9 cellular contexts compared by ENCODE assay signal in the genomic region with DNA sequence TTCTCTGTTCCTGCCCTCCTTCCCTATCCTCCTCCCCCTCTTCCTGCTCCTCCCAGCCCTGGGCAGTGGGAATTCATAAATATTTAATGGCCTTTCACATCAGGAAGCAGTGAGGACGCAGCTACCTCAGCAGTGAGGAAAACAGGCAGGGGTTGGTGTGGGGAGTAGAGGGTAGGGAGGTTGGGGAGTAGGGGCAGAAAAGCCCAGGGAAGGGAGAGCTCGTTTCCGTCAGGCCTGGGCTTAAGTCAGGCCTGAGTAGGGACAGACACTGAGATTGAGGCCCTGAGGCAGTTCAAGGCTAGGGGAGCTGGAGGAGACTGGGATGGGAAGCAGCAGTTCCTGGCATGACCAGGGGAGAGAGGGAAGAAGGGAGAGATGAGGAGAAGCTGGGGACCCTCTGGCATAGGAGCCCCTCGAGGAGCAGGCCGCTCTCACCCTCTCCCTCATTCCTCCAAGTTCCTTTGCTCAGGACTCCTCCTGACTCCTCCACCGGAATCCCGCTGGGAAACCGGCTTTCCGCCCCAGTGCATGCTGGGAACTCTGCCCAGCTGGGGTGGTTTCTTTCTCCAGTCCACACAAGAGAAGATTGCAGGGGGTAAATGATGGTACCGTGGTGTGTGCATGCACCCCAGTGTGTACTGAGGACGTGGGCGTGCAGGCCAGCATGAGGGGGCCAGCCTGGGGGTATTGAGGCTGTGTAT. TPM values are rescaled to one million over a fixed set of nuclear protein-coding genes. Genes with fewer than 3 reads are reported as not detected.
DNase-seq lines count a peak whose midpoint lies in the region; ATAC-seq, FAIRE-seq and TF ChIP-seq lines count a peak whose summit lies in the region.
"Had no signal": no experiment of that assay in that cellular context is flagged by ENCODE, and none has a peak within 500 bp of the region (broad histone marks: within the 10 kb centered on the region; RNA-seq: fewer than 3 reads in every experiment).

No MANE protein-coding gene starts in this region.

- DNase-seq in RCC 7860 (ENCODE audit: low spot score) (peak; percentile 24), right cardiac atrium (peak in 2 of 3 donors; percentile 65 to 69), renal cortical epithelial cell (ENCODE audit: low read depth) (peak; percentile 58)
- no peak for DNase-seq in stimulated activated CD4-positive, alpha-beta T cell treated with anti-CD3 and anti-CD28 coated beads, Interleukin-12 subunit alpha, Interleukin-12 subunit beta, amount 100 ng/mL, for 4 hours
- no peak for DNase-seq in activated CD4-positive, alpha-beta T cell treated with anti-CD3 and anti-CD28 coated beads, Interleukin-2, amount 10 ng/mL, durations not matched to agents 7 days and 5 days

- H3K4me1 ChIP-seq in HEK293 (ENCODE audit: control insufficient read depth, insufficient read depth, low read length) (peaks cover 13% of the 10 kb centered on the region), right cardiac atrium (ENCODE audit: control insufficient read depth, insufficient read depth, low read length) (peaks cover 5% of the 10 kb centered on the region)

- FAIRE-seq in RCC 7860 (lab: Jason Lieb, UNC) = peak; percentile 8

- POLR2A ChIA-PET in HEK293 (lab: Yijun Ruan, JAX) = interaction anchor here (0.7 to 1.9 kb wide), 3 partner anchors 8 to 76 kb away, joined by 4 to 8 read pairs (median 6); no protein-coding TSS in a partner anchor
- POLR2A ChIA-PET in activated CD4-positive, alpha-beta T cell treated with anti-CD3 and anti-CD28 coated beads, Interleukin-2, amount 10 ng/mL, durations not matched to agents 7 days and 5 days (lab: Charles Lee) = no interaction called here

- TF ChIP-seq CTCF in HEK293 (tag by site-specific recombination; IDR thresholded peaks at IDR 0.05) = no peak

- no peaks in the 10 kb centered on the region for H3K27me3 ChIP-seq in right cardiac atrium (ENCODE audit: control insufficient read depth, insufficient read depth)

- ATAC-seq in right cardiac atrium (peak in 1 of 2 donors; percentile 9), GM19397 (IDR thresholded peaks at IDR 0.05; ENCODE audit: unreplicated experiment) (no peak), GM21515 (IDR thresholded peaks at IDR 0.05; ENCODE audit: unreplicated experiment) (no peak)

- H3K9me3 ChIP-seq in HEK293 (ENCODE audit: control insufficient read depth, insufficient read depth, low read depth, low read length) (no peaks in the 10 kb centered on the region), right cardiac atrium (ENCODE audit: control insufficient read depth, low read length) (no peaks in the 10 kb centered on the region)

- H3K36me3 ChIP-seq in HEK293 (ENCODE audit: control insufficient read depth in 2 of 2, insufficient read depth in 1 of 2, low read length in 2 of 2) = peaks cover 0 to 4% of the 10 kb centered on the region in 2 experiments; a peak in 1 of 3 replicates

- H3K27ac ChIP-seq in HEK293 (ENCODE audit: extremely low read depth, low read depth, low read length) = peak overlapping the region; percentile 60
- H3K27ac ChIP-seq in right cardiac atrium (ENCODE audit: low read length) = no peak overlapping the region

- no peak overlapping the region for H3K27ac Mint-ChIP-seq in activated CD4-positive, alpha-beta T cell treated with anti-CD3 and anti-CD28 coated beads, Interleukin-2, amount 10 ng/mL, durations not matched to agents 7 days and 5 days
- H3K27ac Mint-ChIP-seq: dendritic cell treated with granulocyte-macrophage colony-stimulating factor and Interleukin-4, amounts not matched to agents 40 ng/mL and 50 ng/mL, for 4 days had no signal

- H3K27me3 Mint-ChIP-seq in activated CD4-positive, alpha-beta T cell treated with anti-CD3 and anti-CD28 coated beads, Interleukin-2, amount 10 ng/mL, durations not matched to agents 7 days and 5 days = peaks cover 49% of the 10 kb centered on the region

- intact Hi-C loops in right cardiac atrium (cut with DNase I) = no loop called here

- 41% methylated on average over 12 of the region's 12 CpGs for whole genome bisulfite sequencing in right cardiac atrium

- H3K4me1 Mint-ChIP-seq in activated CD4-positive, alpha-beta T cell treated with anti-CD3 and anti-CD28 coated beads, Interleukin-2, amount 10 ng/mL, durations not matched to agents 7 days and 5 days = peaks cover 12% of the 10 kb centered on the region

- H3K4me3 ChIP-seq in HEK293 (ENCODE audit: low read depth, low read length) (no peak overlapping the region), right cardiac atrium (ENCODE audit: low read length) (no peak overlapping the region)

- H3K4me3 Mint-ChIP-seq in activated CD4-positive, alpha-beta T cell treated with anti-CD3 and anti-CD28 coated beads, Interleukin-2, amount 10 ng/mL, durations not matched to agents 7 days and 5 days = no peak overlapping the region
- H3K4me3 Mint-ChIP-seq: dendritic cell treated with granulocyte-macrophage colony-stimulating factor and Interleukin-4, amounts not matched to agents 40 ng/mL and 50 ng/mL, for 4 days had no signal

- H3K9me3 Mint-ChIP-seq in activated CD4-positive, alpha-beta T cell treated with anti-CD3 and anti-CD28 coated beads, Interleukin-2, amount 10 ng/mL, durations not matched to agents 7 days and 5 days = no peaks in the 10 kb centered on the region
- H3K9me3 Mint-ChIP-seq: dendritic cell treated with granulocyte-macrophage colony-stimulating factor and Interleukin-4, amounts not matched to agents 40 ng/mL and 50 ng/mL, for 4 days had no signal

- peaks cover 3% of the 10 kb centered on the region for H3K36me3 Mint-ChIP-seq in activated CD4-positive, alpha-beta T cell treated with anti-CD3 and anti-CD28 coated beads, Interleukin-2, amount 10 ng/mL, durations not matched to agents 7 days and 5 days (ENCODE audit: low read depth)

- CTCF ChIA-PET in HEK293 (lab: Yijun Ruan, JAX) = interaction anchor here (0.6 to 3.4 kb wide), 9 partner anchors 9 to 209 kb away, joined by 3 to 28 read pairs (median 4); a partner anchor contains a TSS
- CTCF ChIA-PET in activated CD4-positive, alpha-beta T cell treated with anti-CD3 and anti-CD28 coated beads, Interleukin-2, amount 10 ng/mL, durations not matched to agents 7 days and 5 days (lab: Charles Lee) = interaction anchor here (0.8 to 2.4 kb wide), 6 partner anchors 9 to 129 kb away, joined by 3 to 7 read pairs (median 3); no protein-coding TSS in a partner anchor

TF ChIP-seq in HEK293, 187 proteins besides CTCF, POLR2A, EP300 and RAD21 (continues in another document):
- TF ChIP-seq ZNF600 (tag by site-specific recombination; IDR thresholded peaks at IDR 0.05) (peak; percentile 13; the same call in 1 of the 2 replicates), GLIS2 (tag by site-specific recombination; IDR thresholded peaks at IDR 0.05) (peak; percentile 64; the same call in 1 of the 2 replicates), ZNF366 (tag by site-specific recombination; conservative IDR thresholded peaks at IDR 0.05) (peak; percentile 65), ZBTB17 (tag by site-specific recombination; IDR thresholded peaks at IDR 0.05) (peak; percentile 93), ZNF112 (tag by site-specific recombination; IDR thresholded peaks at IDR 0.05) (no peak), ZNF76 (tag by site-specific recombination; IDR thresholded peaks at IDR 0.05; ENCODE audit: borderline replicate concordance, low read depth) (peak; percentile 78; the same call in 1 of the 2 replicates), GLIS1 (tag by site-specific recombination; IDR thresholded peaks at IDR 0.05) (peak; percentile 95), ZBTB20 (tag by site-specific recombination; IDR thresholded peaks at IDR 0.05) (no peak), ZIC2 (tag by site-specific recombination; IDR thresholded peaks at IDR 0.05) (peak; percentile 100), ZBTB48 (tag by site-specific recombination; IDR thresholded peaks at IDR 0.05) (peak; percentile 75; the same call in 1 of the 2 replicates), IKZF3 (tag by site-specific recombination; IDR thresholded peaks at IDR 0.05) (peak; percentile 89), TCF7L2 (IDR thresholded peaks at IDR 0.05; ENCODE audit: borderline replicate concordance, low read depth, low read length) (no peak), HOXD13 (CRISPR knock-in tag; IDR thresholded peaks at IDR 0.05; ENCODE audit: borderline replicate concordance) (no peak), ZBTB8A (tag by site-specific recombination; IDR thresholded peaks at IDR 0.05) (peak; percentile 13; the same call in 1 of the 2 replicates)
- TF ChIP-seq, protein P1, sequence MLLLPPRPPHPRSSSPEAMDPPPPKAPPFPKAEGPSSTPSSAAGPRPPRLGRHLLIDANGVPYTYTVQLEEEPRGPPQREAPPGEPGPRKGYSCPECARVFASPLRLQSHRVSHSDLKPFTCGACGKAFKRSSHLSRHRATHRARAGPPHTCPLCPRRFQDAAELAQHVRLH (tag by site-specific recombination; IDR thresholded peaks at IDR 0.05) = no peak

RNA-seq across cellular contexts. Expression of a gene that starts 6.2 kb away (rescaled TPM):
- total RNA-seq in right cardiac atrium = 1 to 10 TPM; 2.4 to 4.0 (median 3.5) TPM
- polyA plus RNA-seq in right cardiac atrium = 3.3 TPM
- total RNA-seq in renal cortical epithelial cell = 1.2 and 2.3 TPM in 2 replicates
- total RNA-seq in activated CD4-positive, alpha-beta T cell treated with anti-CD3 and anti-CD28 coated beads, Interleukin-2, amount 10 ng/mL, durations not matched to agents 7 days and 5 days = under 1 TPM; 0.07 to 0.23 TPM

RNA-seq across cellular contexts. Expression of a gene that starts 26.7 kb away (rescaled TPM):
- total RNA-seq in right cardiac atrium (10 to 100 TPM; 33.2 to 40.7 (median 36.1) TPM), renal cortical epithelial cell (15.8 and 39.9 TPM in 2 replicates)
- 26.5 TPM for polyA plus RNA-seq in right cardiac atrium
- total RNA-seq in activated CD4-positive, alpha-beta T cell treated with anti-CD3 and anti-CD28 coated beads, Interleukin-2, amount 10 ng/mL, durations not matched to agents 7 days and 5 days = 100 to 1,000 TPM; 110 to 117 TPM

RNA-seq across cellular contexts. Expression of a gene that starts 28.6 kb away (rescaled TPM):
- 100 to 1,000 TPM; 167 to 219 (median 182) TPM for total RNA-seq in right cardiac atrium
- 149 TPM for polyA plus RNA-seq in right cardiac atrium
- 4.2 and 37.9 TPM in 2 replicates for total RNA-seq in renal cortical epithelial cell
- total RNA-seq in activated CD4-positive, alpha-beta T cell treated with anti-CD3 and anti-CD28 coated beads, Interleukin-2, amount 10 ng/mL, durations not matched to agents 7 days and 5 days = 10 to 100 TPM; 29.4 to 31.3 TPM

RNA-seq across cellular contexts. Expression of a gene that starts 42.0 kb away (rescaled TPM):
- 100 to 1,000 TPM; 127 to 150 (median 133) TPM for total RNA-seq in right cardiac atrium
- polyA plus RNA-seq in right cardiac atrium = 156 TPM
- total RNA-seq in renal cortical epithelial cell = not detected in 2 replicates
- total RNA-seq in activated CD4-positive, alpha-beta T cell treated with anti-CD3 and anti-CD28 coated beads, Interleukin-2, amount 10 ng/mL, durations not matched to agents 7 days and 5 days = not detected

Comparison
In these comparisons a context has a peak if more than half of its experiments do, and no peak if none do; other contexts are left out.
1. DNase-seq: peak in RCC 7860 (single experiment), right cardiac atrium (2 of 3) and renal cortical epithelial cell (single experiment); none in stimulated activated CD4-positive, alpha-beta T cell treated with anti-CD3 and anti-CD28 coated beads, Interleukin-12 subunit alpha, Interleukin-12 subunit beta, amount 100 ng/mL, for 4 hours (single experiment) and activated CD4-positive, alpha-beta T cell treated with anti-CD3 and anti-CD28 coated beads, Interleukin-2, amount 10 ng/mL, durations not matched to agents 7 days and 5 days (single experiment).